8 cellular contexts compared by ENCODE assay signal in genomic region chr3:127373701-127374625, GRCh38.
A peak's percentile ranks its signal among the peaks of the same experiment; 100 is the strongest.
DNase-seq lines count a peak whose midpoint lies in the region; ATAC-seq, FAIRE-seq and TF ChIP-seq lines count a peak whose summit lies in the region.

No MANE protein-coding gene starts in this region.

- CTCF ChIA-PET in SK-N-SH (lab: Yijun Ruan, JAX) = interaction anchor here (0.7 to 1.4 kb wide), 5 partner anchors 9 to 91 kb away, joined by 3 to 5 read pairs (median 5); no protein-coding TSS in a partner anchor

- H3K27ac ChIP-seq in SK-N-SH (ENCODE audit: low read depth in 2 of 2, low read length in 1 of 2) (no peak overlapping the region), keratinocyte (ENCODE audit: control insufficient read depth, insufficient read depth, low read length) (no peak overlapping the region)

- H2AFZ ChIP-seq in SK-N-SH (ENCODE audit: low read depth) = no peak overlapping the region
- no peak overlapping the region for H2AFZ ChIP-seq in keratinocyte (ENCODE audit: control insufficient read depth, low read length)

- H3K9me3 ChIP-seq in BE2C (no peaks in the 10 kb centered on the region), SK-N-SH (no peaks in the 10 kb centered on the region), keratinocyte (ENCODE audit: control insufficient read depth, low read depth, low read length) (no peaks in the 10 kb centered on the region)

- H3K9ac ChIP-seq in SK-N-SH = no peak overlapping the region
- no peak overlapping the region for H3K9ac ChIP-seq in keratinocyte (ENCODE audit: control insufficient read depth, extremely low read depth, insufficient read depth, low read length)

- ATAC-seq in HG02678 (IDR thresholded peaks at IDR 0.05; ENCODE audit: unreplicated experiment) = no peak
- ATAC-seq in GM19035 (IDR thresholded peaks at IDR 0.05; ENCODE audit: unreplicated experiment) = no peak
- no peak for ATAC-seq in GM18861 (IDR thresholded peaks at IDR 0.05; ENCODE audit: unreplicated experiment)

- H3K4me1 ChIP-seq in BE2C = 0 out of 2 replicates have a peak, but pooled peaks cover 2% of the 10 kb centered on the region
- peaks cover 0 to 17% of the 10 kb centered on the region in 2 experiments; a peak in 1 of 4 replicates for H3K4me1 ChIP-seq in SK-N-SH (ENCODE audit: control insufficient read depth in 1 of 2, insufficient read depth in 2 of 2, low read depth in 1 of 2, low read length in 1 of 2)
- H3K4me1 ChIP-seq in keratinocyte (ENCODE audit: control insufficient read depth, extremely low read depth, insufficient read depth, low read length) = no peaks in the 10 kb centered on the region

- 50% methylated on average over 8 of the region's 13 CpGs for WGBS in SK-N-SH (ENCODE audit: low lambda C conversion rate)

- POLR2A ChIA-PET in SK-N-SH (lab: Yijun Ruan, JAX) = no interaction called here

- H3F3A ChIP-seq in SK-N-SH (replicated peaks; ENCODE audit: insufficient read depth) = no peaks in the 10 kb centered on the region

- H4K20me1 ChIP-seq in SK-N-SH (ENCODE audit: insufficient read depth) (no peaks in the 10 kb centered on the region), keratinocyte (ENCODE audit: control insufficient read depth, extremely low read depth, insufficient read depth, low read length) (no peaks in the 10 kb centered on the region)

- TF ChIP-seq RAD21 in SK-N-SH (IDR thresholded peaks at IDR 0.05; ENCODE audit: low read length) = 0 out of 2 replicates have a peak, but pooled peaks have one; percentile 17

- no peak overlapping the region for H3K4me2 ChIP-seq in SK-N-SH
- H3K4me2 ChIP-seq in keratinocyte (ENCODE audit: control insufficient read depth, extremely low read depth, insufficient read depth, low read depth, low read length) = no peak overlapping the region

- H3K36me3 ChIP-seq in BE2C (no peaks in the 10 kb centered on the region), SK-N-SH (replicated peaks in 1 of 2; ENCODE audit: control insufficient read depth in 1 of 2, insufficient read depth in 2 of 2, low read length in 1 of 2) (no peaks in the 10 kb centered on the region), keratinocyte (ENCODE audit: control insufficient read depth in 2 of 2, extremely low read depth in 1 of 2, insufficient read depth in 2 of 2, low read length in 2 of 2) (no peaks in the 10 kb centered on the region)

- dilution Hi-C loops in keratinocyte (cut with MboI; ENCODE audit: extremely low pct_ligation_motif_present, low sequenced_read_pairs) = no loop called here

- H3K4me3 ChIP-seq in BE2C (ENCODE audit: low read depth, low read length) (no peak overlapping the region), GM12865 (ENCODE audit: low read depth, low read length) (no peak overlapping the region), SK-N-SH (ENCODE audit: low read depth in 2 of 2, low read length in 1 of 2) (no peak overlapping the region), keratinocyte (ENCODE audit: control insufficient read depth in 2 of 3, extremely low read depth in 1 of 3, insufficient read depth in 2 of 3, low read depth in 1 of 3, low read length in 3 of 3) (no peak overlapping the region)

- no peaks in the 10 kb centered on the region for H3K9me1 ChIP-seq in keratinocyte (ENCODE audit: control insufficient read depth, extremely low read depth, insufficient read depth, low read length)

- TF ChIP-seq CTCF in BE2C (IDR thresholded peaks at IDR 0.05; ENCODE audit: low read depth, low read length) (peak; percentile 65), GM12865 (IDR thresholded peaks at IDR 0.05; ENCODE audit: insufficient read depth, low read depth, low read length, missing control alignments) (peak; percentile 51), SK-N-SH (IDR thresholded peaks at IDR 0.05) (peak; percentile 47; the same call in 1 of the 2 replicates), keratinocyte (optimal IDR thresholded peaks at IDR 0.05 in 1 of 3, IDR thresholded peaks at IDR 0.05 in 1 of 3, conservative IDR thresholded peaks at IDR 0.05 in 1 of 3; ENCODE audit: extremely low read depth in 1 of 3, insufficient read depth in 2 of 3, low read length in 3 of 3) (peak; percentile 51 to 66 (median 63))

- H3K27me3 ChIP-seq in BE2C (no peaks in the 10 kb centered on the region), SK-N-SH (ENCODE audit: insufficient read depth) (0 out of 2 replicates have a peak, but pooled peaks cover 6% of the 10 kb centered on the region), keratinocyte (ENCODE audit: control insufficient read depth, extremely low read depth, insufficient read depth, low read length) (peaks cover 8% of the 10 kb centered on the region)

- no peak for FAIRE-seq in keratinocyte (lab: Jason Lieb, UNC)

- H3K9me2 ChIP-seq in SK-N-SH = no peaks in the 10 kb centered on the region

- DNase-seq in BE2C (peak; percentile 47), GM12865 (ENCODE audit: low read depth) (peak; percentile 31), SK-N-SH (no peak), keratinocyte (ENCODE audit: low read depth, low spot score) (no peak), superior temporal gyrus (ENCODE audit: extremely low spot score) (no peak)

- H3K79me2 ChIP-seq in SK-N-SH (ENCODE audit: insufficient read depth) (no peaks in the 10 kb centered on the region), keratinocyte (ENCODE audit: control insufficient read depth, insufficient read depth, low read length) (no peaks in the 10 kb centered on the region)

- TF ChIP-seq EP300 in SK-N-SH (IDR thresholded peaks at IDR 0.05; ENCODE audit: borderline replicate concordance in 1 of 2, low read depth in 1 of 2, low read length in 1 of 2) = no peak

TF ChIP-seq in SK-N-SH, 30 proteins besides CTCF, POLR2A, EP300 and RAD21:
- TF ChIP-seq MAX (IDR thresholded peaks at IDR 0.05; ENCODE audit: low read depth) (no peak), USF2 (IDR thresholded peaks at IDR 0.05; ENCODE audit: borderline replicate concordance, low read depth, low read length) (no peak), RXRA (IDR thresholded peaks at IDR 0.05; ENCODE audit: borderline replicate concordance, low read depth) (no peak), ELF1 (IDR thresholded peaks at IDR 0.05) (no peak)

Comparison
In these comparisons a context has a peak if more than half of its experiments do, and no peak if none do; other contexts are left out.
1. DNase-seq: peak in BE2C (single experiment) and GM12865 (single experiment); none in SK-N-SH (single experiment), keratinocyte (single experiment) and superior temporal gyrus (single experiment).
2. Peak in every context shown above with its lines, with median percentiles within 50 percentile points of each other: CTCF ChIP-seq.